In the genomic region with DNA sequence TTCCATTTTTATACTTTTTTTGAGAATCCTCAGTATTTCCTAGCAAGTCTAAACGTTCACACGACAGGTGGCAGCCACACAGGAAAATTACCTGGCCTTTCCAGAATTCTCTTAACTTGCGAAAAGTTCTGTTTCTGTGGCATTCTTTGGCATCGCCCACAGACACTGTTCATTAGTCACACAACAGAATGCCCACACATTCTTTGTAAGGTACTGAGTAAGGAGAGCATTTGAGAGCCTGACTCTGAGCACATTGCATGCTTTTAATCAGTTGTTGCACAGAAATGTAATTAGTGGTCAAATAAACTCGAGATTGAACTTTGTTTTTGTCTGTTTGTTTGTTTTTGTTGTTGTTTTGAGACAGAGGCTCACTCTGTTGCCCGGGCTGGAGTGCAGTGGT, we compare ENCODE assay signal across 1 cellular context.
TF ChIP-seq lines count a peak whose summit lies in the region.

No MANE protein-coding gene starts in this region.

TF ChIP-seq in WTC11, 78 proteins besides CTCF, POLR2A, EP300 and RAD21 (continued from another document):
- TF ChIP-seq GRHL2 (CRISPR knock-in tag; IDR thresholded peaks at IDR 0.05; ENCODE audit: insufficient replicate concordance, severe bottlenecking) = no peak
- no peak for TF ChIP-seq SMAD3 (CRISPR knock-in tag; IDR thresholded peaks at IDR 0.05; ENCODE audit: borderline replicate concordance)
- no peak for TF ChIP-seq ZNF232 (CRISPR knock-in tag; IDR thresholded peaks at IDR 0.05)
